Comparison of ENCODE assay signal across 7 cellular contexts in genomic region chr7:32668387-32669097, GRCh38.
DNase-seq lines count a peak whose midpoint lies in the region; ATAC-seq, FAIRE-seq and TF ChIP-seq lines count a peak whose summit lies in the region.
"Not testable (repeated sequence)": the region's sequence is repeated elsewhere in the genome, so short reads cannot be mapped to it uniquely, and the experiment has no call there.

No MANE protein-coding gene starts in this region.

- not testable (repeated sequence) for TF ChIP-seq POLR2A in H54 (IDR thresholded peaks at IDR 0.05; ENCODE audit: low read depth, low read length); NB4 (IDR thresholded peaks at IDR 0.05; ENCODE audit: extremely low read depth, insufficient read length)

- in situ Hi-C loops in Caki2 (cut with HindIII; ENCODE audit: low pct_unique_long_range_greater_than_20kb, low sequenced_read_pairs), result not testable (repeated sequence)

- H3K27me3 Mint-ChIP-seq in chondrocyte (ENCODE audit: low read depth); nephron progenitor cell (ENCODE audit: low read depth, poor library complexity): not testable (repeated sequence)

- intact Hi-C loops in left ventricle myocardium superior (cut with micrococcal nuclease), result not testable (repeated sequence)

- DNase-seq in Caki2 (ENCODE audit: low read depth), result peak; percentile 76
- DNase-seq in H54 (ENCODE audit: insufficient read length, low spot score); SK-N-SH; chondrocyte (ENCODE audit: low spot score); left ventricle myocardium superior; nephron progenitor cell: not testable (repeated sequence)
- DNase-seq in NB4 (ENCODE audit: low read depth), result peak; percentile 25

- peak overlapping the region; percentile 67 to 95; a peak in 3 of 4 replicates for H3K27ac ChIP-seq in SK-N-SH (ENCODE audit: low read depth in 2 of 2, low read length in 1 of 2)

- not testable (repeated sequence) for H3K36me3 Mint-ChIP-seq in chondrocyte (ENCODE audit: low read depth)
- H3K36me3 Mint-ChIP-seq in nephron progenitor cell (ENCODE audit: low read depth), result peaks cover 47% of the 10 kb centered on the region

- TF ChIP-seq CTCF in NB4 (IDR thresholded peaks at IDR 0.05; ENCODE audit: low read depth, low read length); SK-N-SH (IDR thresholded peaks at IDR 0.05); chondrocyte (IDR thresholded peaks at IDR 0.05); nephron progenitor cell (IDR thresholded peaks at IDR 0.05): not testable (repeated sequence)

- peak; percentile 14 for ATAC-seq in left ventricle myocardium superior

- not testable (repeated sequence) for H3K4me3 Mint-ChIP-seq in chondrocyte (ENCODE audit: unreplicated experiment); nephron progenitor cell

- H3K4me1 Mint-ChIP-seq in chondrocyte (ENCODE audit: low read depth) (peaks cover 27% of the 10 kb centered on the region), nephron progenitor cell (peaks cover 40% of the 10 kb centered on the region)

- TF ChIP-seq EP300 in SK-N-SH (IDR thresholded peaks at IDR 0.05; ENCODE audit: borderline replicate concordance in 1 of 2, low read depth in 1 of 2, low read length in 1 of 2), result peak in 1 of 2 experiments; percentile 74; a peak in 3 of 4 replicates

- H3K79me2 ChIP-seq in SK-N-SH (ENCODE audit: insufficient read depth), result not testable (repeated sequence)

- H4K20me1 ChIP-seq in SK-N-SH (ENCODE audit: insufficient read depth), result not testable (repeated sequence)

- H2AFZ ChIP-seq in SK-N-SH (ENCODE audit: low read depth), result peak overlapping the region; percentile 38; the same call in 1 of the 2 replicates

- H3K4me1 ChIP-seq in SK-N-SH (ENCODE audit: control insufficient read depth in 1 of 2, insufficient read depth in 2 of 2, low read depth in 1 of 2, low read length in 1 of 2), result peaks cover 4 to 16% of the 10 kb centered on the region in 2 experiments; a peak in 2 of 4 replicates

- TF ChIP-seq RAD21 in SK-N-SH (IDR thresholded peaks at IDR 0.05; ENCODE audit: low read length), result not testable (repeated sequence)

- H3F3A ChIP-seq in SK-N-SH (replicated peaks; ENCODE audit: insufficient read depth), result peaks cover 35% of the 10 kb centered on the region

- H3K36me3 ChIP-seq in SK-N-SH (replicated peaks in 1 of 2; ENCODE audit: control insufficient read depth in 1 of 2, insufficient read depth in 2 of 2, low read length in 1 of 2), result peaks cover 0 to 14% of the 10 kb centered on the region in 2 experiments

- POLR2A ChIA-PET in SK-N-SH (lab: Yijun Ruan, JAX), result not testable (repeated sequence)

- CTCF ChIA-PET in SK-N-SH (lab: Yijun Ruan, JAX), result interaction anchor here (0.6 kb wide), 1 partner anchor 136 kb away, joined by 3 read pairs; no protein-coding TSS in a partner anchor

- peak overlapping the region; percentile 45; the same call in 1 of the 2 replicates for H3K9ac ChIP-seq in SK-N-SH

- H3K4me3 ChIP-seq in NB4 (ENCODE audit: low read depth, low read length), result not testable (repeated sequence)
- H3K4me3 ChIP-seq in SK-N-SH (ENCODE audit: low read depth in 2 of 2, low read length in 1 of 2), result peak overlapping the region in 1 of 2 experiments; percentile 22; a peak in 1 of 4 replicates

- WGBS in SK-N-SH (ENCODE audit: low lambda C conversion rate), result 71% methylated on average over 3 of the region's 3 CpGs

- H3K9me3 Mint-ChIP-seq in chondrocyte (ENCODE audit: low read depth), result not testable (repeated sequence)
- H3K9me3 Mint-ChIP-seq in nephron progenitor cell, result peaks cover 29% of the 10 kb centered on the region

- not testable (repeated sequence) for H3K9me3 ChIP-seq in SK-N-SH

- H3K4me2 ChIP-seq in SK-N-SH, result peak overlapping the region; percentile 60

- H3K27me3 ChIP-seq in SK-N-SH (ENCODE audit: insufficient read depth), result not testable (repeated sequence)

- not testable (repeated sequence) for H3K9me2 ChIP-seq in SK-N-SH

- peak overlapping the region; percentile 90 for H3K27ac Mint-ChIP-seq in chondrocyte (ENCODE audit: unreplicated experiment)
- H3K27ac Mint-ChIP-seq in nephron progenitor cell, result peak overlapping the region; percentile 99

- peak; percentile 99 for FAIRE-seq in H54 (lab: Jason Lieb, UNC)

TF ChIP-seq in SK-N-SH, 30 proteins besides CTCF, POLR2A, EP300 and RAD21:
- peak; percentile 21; the same call in 1 of the 2 replicates for TF ChIP-seq RXRA (IDR thresholded peaks at IDR 0.05; ENCODE audit: borderline replicate concordance, low read depth)
- peak; percentile 88 for TF ChIP-seq PBX3 (IDR thresholded peaks at IDR 0.05)
- peak; percentile 69 for TF ChIP-seq FOSL2 (IDR thresholded peaks at IDR 0.05; ENCODE audit: borderline replicate concordance, low read depth)
- TF ChIP-seq TEAD4 (IDR thresholded peaks at IDR 0.05; ENCODE audit: borderline replicate concordance, insufficient read depth), result peak; percentile 73
- peak; percentile 84 for TF ChIP-seq JUND (IDR thresholded peaks at IDR 0.05)
- peak; percentile 87 for TF ChIP-seq NFIC (IDR thresholded peaks at IDR 0.05; ENCODE audit: borderline replicate concordance)
- peak; percentile 88 for TF ChIP-seq TCF12 (IDR thresholded peaks at IDR 0.05)
- TF ChIP-seq MEF2A (IDR thresholded peaks at IDR 0.05; ENCODE audit: borderline replicate concordance, low read depth), result peak; percentile 45; the same call in 1 of the 2 replicates
